Comparison of ENCODE assay signal across 1 cellular context in genomic region chr10:6487919-6488318, GRCh38.
TF ChIP-seq lines count a peak whose summit lies in the region.

No MANE protein-coding gene starts in this region.

TF ChIP-seq in K562, 482 proteins besides CTCF, POLR2A, EP300 and RAD21 (continued from another document and continues in another):
- no peak for TF ChIP-seq MGA (IDR thresholded peaks at IDR 0.05)
- no peak for TF ChIP-seq ZNF280A (IDR thresholded peaks at IDR 0.05; ENCODE audit: low read depth, partially characterized antibody)
- no peak for TF ChIP-seq HMG20A (CRISPR knock-in tag; conservative IDR thresholded peaks at IDR 0.05)
- no peak for TF ChIP-seq ETV1 (tag; conservative IDR thresholded peaks at IDR 0.05; ENCODE audit: low read depth)
- no peak for TF ChIP-seq MITF (IDR thresholded peaks at IDR 0.05)
- TF ChIP-seq ZNF197 (CRISPR knock-in tag; IDR thresholded peaks at IDR 0.05; ENCODE audit: low read depth): no peak
- TF ChIP-seq ZNF354B (CRISPR knock-in tag; IDR thresholded peaks at IDR 0.05): no peak
- no peak for TF ChIP-seq ILK (tag; IDR thresholded peaks at IDR 0.05; ENCODE audit: borderline replicate concordance, low read depth)
- TF ChIP-seq GABPB2 (CRISPR knock-in tag; conservative IDR thresholded peaks at IDR 0.05): no peak
- peak; percentile 92 for TF ChIP-seq ATF7 (IDR thresholded peaks at IDR 0.05)
- TF ChIP-seq RAD51 (IDR thresholded peaks at IDR 0.05; ENCODE audit: borderline replicate concordance, low read depth): no peak
- 0 out of 2 replicates have a peak, but pooled peaks have one; percentile 14 for TF ChIP-seq MAFG (tag; conservative IDR thresholded peaks at IDR 0.05)
- TF ChIP-seq BRF2 (IDR thresholded peaks at IDR 0.05; ENCODE audit: borderline replicate concordance, insufficient read depth, insufficient read length): no peak
- TF ChIP-seq ZNF707 (CRISPR knock-in tag; conservative IDR thresholded peaks at IDR 0.05): no peak
- TF ChIP-seq TSC22D4 (tag; IDR thresholded peaks at IDR 0.05): no peak
- no peak for TF ChIP-seq ZNF316 (IDR thresholded peaks at IDR 0.05)
- TF ChIP-seq ATF3 (IDR thresholded peaks at IDR 0.05): peak; percentile 80
- TF ChIP-seq ATF3 (CRISPR knock-in tag; conservative IDR thresholded peaks at IDR 0.05): no peak
- no peak for TF ChIP-seq ZC3H11A (IDR thresholded peaks at IDR 0.05; ENCODE audit: low read depth, low read length)
- peak; percentile 21; the same call in 1 of the 2 replicates for TF ChIP-seq DPF2 (IDR thresholded peaks at IDR 0.05)
- TF ChIP-seq ZNF778 (CRISPR knock-in tag; IDR thresholded peaks at IDR 0.05): no peak
- no peak for TF ChIP-seq ZNF766 (CRISPR knock-in tag; conservative IDR thresholded peaks at IDR 0.05)
- TF ChIP-seq NFE2L1 (tag; IDR thresholded peaks at IDR 0.05; ENCODE audit: borderline replicate concordance, low read depth): no peak
- peak; percentile 55 for TF ChIP-seq TAL1 (IDR thresholded peaks at IDR 0.05)
- TF ChIP-seq USF1 (CRISPR knock-in tag; IDR thresholded peaks at IDR 0.05): no peak
- peak; percentile 65 for TF ChIP-seq CREM (IDR thresholded peaks at IDR 0.05; ENCODE audit: low read depth)
- no peak for TF ChIP-seq ARHGAP35 (IDR thresholded peaks at IDR 0.05; ENCODE audit: partially characterized antibody)
- no peak for TF ChIP-seq ADNP (tag; IDR thresholded peaks at IDR 0.05)
- TF ChIP-seq ZBTB7A (IDR thresholded peaks at IDR 0.05; ENCODE audit: borderline replicate concordance, control insufficient read depth, low read depth, low read length): no peak
- peak; percentile 60 for TF ChIP-seq CBFA2T3 (IDR thresholded peaks at IDR 0.05)
- no peak for TF ChIP-seq PTRF (tag; IDR thresholded peaks at IDR 0.05)
- TF ChIP-seq RB1 (IDR thresholded peaks at IDR 0.05; ENCODE audit: low read depth): no peak
- TF ChIP-seq ZNF212 (CRISPR knock-in tag; IDR thresholded peaks at IDR 0.05): no peak
- TF ChIP-seq ZNF75A (CRISPR knock-in tag; IDR thresholded peaks at IDR 0.05): no peak
- no peak for TF ChIP-seq ZNF277 (CRISPR knock-in tag; IDR thresholded peaks at IDR 0.05; ENCODE audit: borderline replicate concordance)
- TF ChIP-seq CBX3 (IDR thresholded peaks at IDR 0.05; ENCODE audit: borderline replicate concordance in 1 of 2, low read length in 2 of 2): no peak
- no peak for TF ChIP-seq SETDB1 (IDR thresholded peaks at IDR 0.05; ENCODE audit: low read length)
- no peak for TF ChIP-seq SIRT6 (IDR thresholded peaks at IDR 0.05; ENCODE audit: low read depth, low read length)
- TF ChIP-seq TRIM24 (IDR thresholded peaks at IDR 0.05): peak; percentile 24 to 60; a peak in 1 of 4 replicates
- TF ChIP-seq JUN (IDR thresholded peaks at IDR 0.05; ENCODE audit: borderline replicate concordance, low read depth, low read length): peak; percentile 37; the same call in 1 of the 2 replicates
- no peak for TF ChIP-seq JUN (CRISPR knock-in tag; IDR thresholded peaks at IDR 0.05; ENCODE audit: borderline replicate concordance)
- 0 out of 2 replicates have a peak, but pooled peaks have one; percentile 5 for TF ChIP-seq C11orf30 (IDR thresholded peaks at IDR 0.05; ENCODE audit: low read depth)
- no peak for TF ChIP-seq IFI16 (CRISPR knock-in tag; IDR thresholded peaks at IDR 0.05)
- TF ChIP-seq HSF4 (CRISPR knock-in tag; IDR thresholded peaks at IDR 0.05; ENCODE audit: borderline replicate concordance): no peak
